27 cellular contexts compared by ENCODE assay signal in the genomic region with DNA sequence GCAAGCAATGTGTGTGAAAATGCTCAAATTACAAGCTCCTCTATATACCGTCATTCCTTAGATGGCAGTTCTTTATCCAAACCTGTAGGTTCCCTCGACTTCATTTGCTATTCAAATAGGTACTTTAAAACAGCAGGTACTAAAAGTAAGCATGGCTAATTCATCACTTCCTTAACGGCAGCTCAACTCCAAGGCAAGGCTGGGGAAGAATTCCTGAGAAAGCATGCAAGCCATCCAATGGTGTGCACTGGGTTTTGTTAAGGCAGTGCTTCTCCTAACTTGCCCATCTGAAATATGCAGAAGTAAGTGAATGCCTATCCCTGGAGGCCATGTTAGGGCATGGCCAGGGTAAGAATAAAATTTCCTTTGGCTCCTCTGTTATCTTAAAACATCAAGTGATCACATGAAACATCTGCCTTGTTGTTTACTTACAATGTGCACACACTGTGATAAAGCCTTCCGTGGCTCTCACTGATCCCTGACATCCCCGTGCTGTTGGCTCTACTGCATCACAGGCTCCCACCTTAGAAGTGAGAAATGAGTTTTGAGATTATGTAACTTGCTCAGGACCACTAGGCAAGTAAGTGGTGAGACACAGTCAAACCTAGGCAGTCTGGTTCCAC. TPM values are rescaled to one million over a fixed set of nuclear protein-coding genes. Genes with fewer than 3 reads are reported as not detected.
DNase-seq lines count a peak whose midpoint lies in the region; ATAC-seq and TF ChIP-seq lines count a peak whose summit lies in the region.
"Had no signal": no experiment of that assay in that cellular context is flagged by ENCODE, and none has a peak within 500 bp of the region (broad histone marks: within the 10 kb centered on the region; RNA-seq: fewer than 3 reads in every experiment).

No MANE protein-coding gene starts in this region.

- WGBS in iPS DF 6.9 (ENCODE audit: insufficient coverage, insufficient read length), result no CpG with 5 or more reads among the region's 5 CpGs
- 85% methylated on average over 5 of the region's 5 CpGs for WGBS in SK-N-SH (ENCODE audit: low lambda C conversion rate)

- H3K4me2 ChIP-seq in neural progenitor cell (no peak overlapping the region), SK-N-SH (no peak overlapping the region)

- H3K27me3 Mint-ChIP-seq in T-helper 17 cell (no peaks in the 10 kb centered on the region), neural progenitor cell (ENCODE audit: insufficient read depth, low read depth) (no peaks in the 10 kb centered on the region)
- H3K27me3 Mint-ChIP-seq: activated B cell treated with CpG ODN at 0.5 μM for 24 hours; activated CD8-positive, alpha-beta T cell treated with anti-CD3 and anti-CD28 coated beads for 36 hours; CD8-positive, alpha-beta memory T cell had no signal

- H3K9me3 Mint-ChIP-seq in neural progenitor cell, result no peaks in the 10 kb centered on the region
- H3K9me3 Mint-ChIP-seq: activated B cell treated with CpG ODN at 0.5 μM for 24 hours; activated CD8-positive, alpha-beta T cell treated with anti-CD3 and anti-CD28 coated beads for 36 hours; CD8-positive, alpha-beta memory T cell; HFFc6 had no signal

- H2AFZ ChIP-seq in neural progenitor cell (replicated peaks), result no peak overlapping the region
- no peak overlapping the region for H2AFZ ChIP-seq in SK-N-SH (ENCODE audit: low read depth)

- H3K9me3 ChIP-seq in HUES48 (ENCODE audit: control insufficient read depth, insufficient read depth, low read length) (no peaks in the 10 kb centered on the region), T-helper 17 cell (ENCODE audit: control insufficient read depth, low read length, poor library complexity, severe bottlenecking) (no peaks in the 10 kb centered on the region), iPS DF 6.9 (ENCODE audit: control insufficient read depth, insufficient read depth, low read length) (no peaks in the 10 kb centered on the region), neural progenitor cell (ENCODE audit: low read depth) (no peaks in the 10 kb centered on the region), SK-N-SH (no peaks in the 10 kb centered on the region)
- H3K9me3 ChIP-seq: adrenal gland, spleen had no signal

- DNase-seq in T-helper 17 cell (no peak), iPS DF 6.9 (ENCODE audit: low read depth, low spot score) (peak; percentile 37), neural progenitor cell (ENCODE audit: low spot score) (no peak), SK-N-SH (no peak), ACHN (no peak)
- DNase-seq: activated B cell treated with CpG ODN at 0.5 μM for 24 hours; activated CD8-positive, alpha-beta T cell treated with anti-CD3 and anti-CD28 coated beads for 36 hours; activated naive CD4-positive, alpha-beta T cell; activated T-cell treated with anti-CD3 and anti-CD28 coated beads, Interleukin-2, amount 50 U/mL, for 1 hour; adrenal gland; AML-193; CD8-positive, alpha-beta memory T cell; DMS79; head of caudate nucleus; HFFc6; kidney; mammary epithelial cell; NCI-H1092 treated with DMSO at 0.1 percent for 48 hours; NCI-H2081; retina; spleen; stimulated activated CD4-positive, alpha-beta T cell treated with anti-CD3 and anti-CD28 coated beads, Interleukin-4, amount 100 ng/mL, for 24 hours; stimulated activated naive CD4-positive, alpha-beta T cell treated with Interleukin-2 at 50 U/mL for 16 hours had no signal

- H3K4me3 Mint-ChIP-seq in T-helper 17 cell (no peak overlapping the region), neural progenitor cell (no peak overlapping the region)
- H3K4me3 Mint-ChIP-seq: activated B cell treated with CpG ODN at 0.5 μM for 24 hours; activated CD8-positive, alpha-beta T cell treated with anti-CD3 and anti-CD28 coated beads for 36 hours; CD8-positive, alpha-beta memory T cell; HFFc6 had no signal

- TF ChIP-seq CTCF in neural progenitor cell (IDR thresholded peaks at IDR 0.05), result no peak
- no peak for TF ChIP-seq CTCF in SK-N-SH (IDR thresholded peaks at IDR 0.05)

- H3K9ac ChIP-seq in HUES48 (ENCODE audit: low read depth, low read length) (peak overlapping the region; percentile 14; the same call in 1 of the 2 replicates), neural progenitor cell (no peak overlapping the region), SK-N-SH (no peak overlapping the region)

- H3K4me1 ChIP-seq in HUES48 (ENCODE audit: control insufficient read depth, insufficient read depth, low read length) (peaks cover 62% of the 10 kb centered on the region), iPS DF 6.9 (ENCODE audit: control insufficient read depth, insufficient read depth, low read length) (peaks cover 17% of the 10 kb centered on the region), neural progenitor cell (peaks cover 52% of the 10 kb centered on the region), SK-N-SH (ENCODE audit: control insufficient read depth in 1 of 2, insufficient read depth in 2 of 2, low read depth in 1 of 2, low read length in 1 of 2) (no peaks in the 10 kb centered on the region; a peak in 1 of 4 replicates)

- TF ChIP-seq EP300 in SK-N-SH (IDR thresholded peaks at IDR 0.05; ENCODE audit: borderline replicate concordance in 1 of 2, low read depth in 1 of 2, low read length in 1 of 2), result no peak

- H3K27ac Mint-ChIP-seq in T-helper 17 cell (peak overlapping the region; percentile 84), neural progenitor cell (peak overlapping the region; percentile 46)
- H3K27ac Mint-ChIP-seq: activated B cell treated with CpG ODN at 0.5 μM for 24 hours; activated CD8-positive, alpha-beta T cell treated with anti-CD3 and anti-CD28 coated beads for 36 hours; CD8-positive, alpha-beta memory T cell; HFFc6 had no signal

- H3K79me2 ChIP-seq in neural progenitor cell (ENCODE audit: low read depth), result peaks cover 9% of the 10 kb centered on the region
- H3K79me2 ChIP-seq in SK-N-SH (ENCODE audit: insufficient read depth), result no peaks in the 10 kb centered on the region

- no peak for TF ChIP-seq RAD21 in SK-N-SH (IDR thresholded peaks at IDR 0.05; ENCODE audit: low read length)

- CTCF ChIA-PET in SK-N-SH (lab: Yijun Ruan, JAX), result interaction anchor here (2.4 kb wide), 1 partner anchor 257 kb away, joined by 5 read pairs; no protein-coding TSS in a partner anchor

- H4K20me1 ChIP-seq in neural progenitor cell (ENCODE audit: low read depth), result peaks cover 47% of the 10 kb centered on the region
- no peaks in the 10 kb centered on the region for H4K20me1 ChIP-seq in SK-N-SH (ENCODE audit: insufficient read depth)

- in situ Hi-C loops in ACHN (cut with HindIII; ENCODE audit: low pct_ligation_motif_present, low pct_unique_long_range_greater_than_20kb, low sequenced_read_pairs), result no loop called here

- no peak for ATAC-seq in T-helper 17 cell
- no peak for ATAC-seq in GM18909 (IDR thresholded peaks at IDR 0.05; ENCODE audit: poor library complexity, unreplicated experiment)
- ATAC-seq: activated CD8-positive, alpha-beta T cell treated with anti-CD3 and anti-CD28 coated beads for 36 hours; SK-N-SH treated with all-trans-retinoic acid at 6 μM for 48 hours had no signal

- H3K36me3 ChIP-seq in HUES48 (ENCODE audit: control insufficient read depth, insufficient read depth, low read length) (peaks cover 3% of the 10 kb centered on the region; the same call in 1 of the 2 replicates), iPS DF 6.9 (ENCODE audit: control insufficient read depth, insufficient read depth, low read length) (no peaks in the 10 kb centered on the region), neural progenitor cell (no peaks in the 10 kb centered on the region), SK-N-SH (replicated peaks in 1 of 2; ENCODE audit: control insufficient read depth in 1 of 2, insufficient read depth in 2 of 2, low read length in 1 of 2) (no peaks in the 10 kb centered on the region)
- H3K36me3 ChIP-seq: adrenal gland had no signal

- peak overlapping the region; percentile 76 for H3K27ac ChIP-seq in HUES48 (ENCODE audit: low read depth, low read length)
- peak overlapping the region; percentile 21 for H3K27ac ChIP-seq in iPS DF 6.9 (ENCODE audit: low read length)
- H3K27ac ChIP-seq in neural progenitor cell, result no peak overlapping the region
- no peak overlapping the region for H3K27ac ChIP-seq in SK-N-SH (ENCODE audit: low read depth in 2 of 2, low read length in 1 of 2)
- H3K27ac ChIP-seq: adrenal gland, coronary artery, spleen had no signal

- H3F3A ChIP-seq in neural progenitor cell (ENCODE audit: low read depth), result no peaks in the 10 kb centered on the region
- H3F3A ChIP-seq in SK-N-SH (replicated peaks; ENCODE audit: insufficient read depth), result no peaks in the 10 kb centered on the region

- H3K4me1 Mint-ChIP-seq in T-helper 17 cell (peaks cover 21% of the 10 kb centered on the region), neural progenitor cell (peaks cover 23% of the 10 kb centered on the region)
- H3K4me1 Mint-ChIP-seq: activated B cell treated with CpG ODN at 0.5 μM for 24 hours; CD8-positive, alpha-beta memory T cell had no signal

- H3K27me3 ChIP-seq in HUES48 (ENCODE audit: control insufficient read depth, insufficient read depth, low read length) (no peaks in the 10 kb centered on the region), iPS DF 6.9 (ENCODE audit: control insufficient read depth, insufficient read depth, low read length) (no peaks in the 10 kb centered on the region), neural progenitor cell (no peaks in the 10 kb centered on the region), SK-N-SH (ENCODE audit: insufficient read depth) (no peaks in the 10 kb centered on the region)
- H3K27me3 ChIP-seq: adrenal gland, spleen had no signal

- POLR2A ChIA-PET in SK-N-SH (lab: Yijun Ruan, JAX), result no interaction called here

- H3K9me2 ChIP-seq in SK-N-SH, result no peaks in the 10 kb centered on the region

- H3K36me3 Mint-ChIP-seq in T-helper 17 cell (ENCODE audit: low read depth) (peaks cover 3% of the 10 kb centered on the region), neural progenitor cell (peaks cover 20% of the 10 kb centered on the region)
- H3K36me3 Mint-ChIP-seq: CD8-positive, alpha-beta memory T cell had no signal

- H3K4me3 ChIP-seq in HUES48 (ENCODE audit: low read depth, low read length) (0 out of 2 replicates have a peak overlapping the region, but pooled peaks have one; percentile 3), iPS DF 6.9 (ENCODE audit: low read length) (no peak overlapping the region), neural progenitor cell (no peak overlapping the region), SK-N-SH (ENCODE audit: low read depth in 2 of 2, low read length in 1 of 2) (no peak overlapping the region)
- H3K4me3 ChIP-seq: adrenal gland, coronary artery, spleen had no signal

TF ChIP-seq in SK-N-SH, 30 proteins besides CTCF, POLR2A, EP300 and RAD21 (continues in another document):
- no peak for TF ChIP-seq MXI1 (IDR thresholded peaks at IDR 0.05; ENCODE audit: low read depth, low read length)

RNA-seq across cellular contexts. Expression of gene SMCO4, which starts 52.1 kb away (rescaled TPM):
- total RNA-seq in T-helper 17 cell, result 1 to 10 TPM; 6.6 to 8.9 TPM
- total RNA-seq in neural progenitor cell (ENCODE audit: low replicate concordance), result 27.8 and 35.1 TPM in 2 replicates
- 9.0 and 9.2 TPM in 2 replicates for polyA plus RNA-seq in SK-N-SH (2012; rRNA removed)
- polyA plus RNA-seq in SK-N-SH (2012; cell fraction: cytosol; rRNA removed), result 6.3 and 10.0 TPM in 2 replicates
- polyA plus RNA-seq in SK-N-SH (2012; cell fraction: nucleus; rRNA removed), result 3.6 and 6.9 TPM in 2 replicates

Comparison
In these comparisons a context has a peak if more than half of its experiments do, and no peak if none do; other contexts are left out.
1. H3K27ac ChIP-seq: peak in HUES48 (single experiment) and iPS DF 6.9 (single experiment); none in neural progenitor cell (single experiment) and SK-N-SH (0 of 2).